Comparison of ENCODE assay signal across 8 cellular contexts in the genomic region with DNA sequence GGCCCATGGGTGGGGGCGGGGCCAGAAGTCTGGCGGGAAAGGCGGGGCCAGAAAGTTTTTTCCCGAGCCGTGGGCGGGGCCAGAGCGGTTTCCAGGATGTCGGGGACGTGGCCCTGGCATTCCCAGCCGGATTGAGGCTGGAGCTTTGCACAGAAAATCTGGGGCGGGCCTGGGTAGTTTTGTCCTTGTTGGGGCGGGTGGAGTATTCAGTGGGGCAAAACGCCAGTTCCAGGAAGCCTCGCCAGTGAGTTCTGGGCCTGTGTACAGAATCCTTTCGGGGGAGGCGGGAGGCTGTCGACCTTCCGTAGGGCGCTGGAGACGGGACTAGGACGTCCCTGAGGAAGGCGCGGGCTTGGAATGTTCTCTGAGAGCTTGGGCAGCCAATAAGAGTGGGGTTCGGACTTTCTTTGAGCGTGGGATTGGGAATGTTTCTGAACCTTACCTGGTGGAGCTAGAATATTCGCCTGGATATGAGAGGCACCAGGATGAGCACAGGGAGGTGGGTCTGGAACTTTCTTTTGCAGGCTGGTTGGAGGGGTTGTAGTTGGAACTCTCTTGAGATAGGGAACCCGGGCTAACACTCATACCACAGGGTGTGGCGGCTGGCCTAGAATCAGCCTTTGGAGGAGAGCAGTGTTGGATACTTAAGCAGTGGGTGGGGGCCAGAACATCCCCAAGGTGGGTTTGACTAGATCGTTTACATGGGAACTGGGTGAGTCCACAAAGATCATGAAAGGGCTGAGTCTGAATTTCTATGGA. TPM values are rescaled to one million over a fixed set of nuclear protein-coding genes. Genes with fewer than 3 reads are reported as not detected.
A peak's percentile ranks its signal among the peaks of the same experiment; 100 is the strongest.
DNase-seq lines count a peak whose midpoint lies in the region; ATAC-seq and TF ChIP-seq lines count a peak whose summit lies in the region.

No MANE protein-coding gene starts in this region.

- H3K9me3 Mint-ChIP-seq in osteocyte (ENCODE audit: unreplicated experiment), result no peaks in the 10 kb centered on the region

- H3K4me1 Mint-ChIP-seq in osteocyte (ENCODE audit: unreplicated experiment), result peaks cover 49% of the 10 kb centered on the region

- WGBS in esophagus, 2 donors, result 4 to 6% methylated on average over 29 of the region's 29 CpGs

- peaks cover 33% of the 10 kb centered on the region for H3K36me3 Mint-ChIP-seq in osteocyte (ENCODE audit: unreplicated experiment)

- H3K4me3 ChIP-seq in esophagus (ENCODE audit: low read depth in 1 of 2, low read length in 2 of 2), result peak overlapping the region; percentile 31 to 51

- ATAC-seq in GM21390 (IDR thresholded peaks at IDR 0.05; ENCODE audit: unreplicated experiment) (peak; percentile 2), GM21723 (IDR thresholded peaks at IDR 0.05; ENCODE audit: unreplicated experiment) (no peak)

- peak overlapping the region; percentile 97 for H3K27ac Mint-ChIP-seq in osteocyte (ENCODE audit: unreplicated experiment)

- peaks cover 11 to 30% of the 10 kb centered on the region in 2 donors for H3K36me3 ChIP-seq in esophagus (ENCODE audit: control insufficient read depth in 2 of 2, insufficient read depth in 2 of 2, low read length in 1 of 2)

- CTCF ChIA-PET in RWPE1 (lab: Yijun Ruan, JAX), result interaction anchor here (0.5 kb wide), 1 partner anchor 87 kb away, joined by 3 read pairs; no protein-coding TSS in a partner anchor

- POLR2A ChIA-PET in RWPE1 (lab: Yijun Ruan, JAX; ENCODE audit: low non-redundant PET), result interaction anchor here (1.2 kb wide), 1 partner anchor 16 kb away, joined by 6 read pairs; no protein-coding TSS in a partner anchor

- H3K27ac ChIP-seq in RWPE1 (peak overlapping the region; percentile 98), esophagus (ENCODE audit: low read depth in 2 of 2, low read length in 1 of 2) (peak overlapping the region; percentile 93 to 98)

- H3K27me3 Mint-ChIP-seq in osteocyte (ENCODE audit: unreplicated experiment), result no peaks in the 10 kb centered on the region

- DNase-seq in RWPE1 (ENCODE audit: low spot score) (no peak), osteocyte (ENCODE audit: extremely low spot score, unreplicated experiment) (no peak), HuH-7 (ENCODE audit: low spot score) (no peak), UCSD-AML1 (lab: John Stamatoyannopoulos, UW; ENCODE audit: unreplicated experiment) (no peak), SIG-M5 treated with dmso at 0.1 percent for 504 hours (lab: John Stamatoyannopoulos, UW; ENCODE audit: unreplicated experiment) (no peak)

- peaks cover 0 to 16% of the 10 kb centered on the region in 2 donors for H3K4me1 ChIP-seq in esophagus (ENCODE audit: control insufficient read depth in 2 of 2, insufficient read depth in 2 of 2, low read length in 1 of 2)

- H3K27me3 ChIP-seq in esophagus (ENCODE audit: control insufficient read depth in 1 of 2, insufficient read depth in 2 of 2, low read length in 2 of 2), result no peaks in the 10 kb centered on the region

- H3K9me3 ChIP-seq in esophagus (ENCODE audit: control insufficient read depth in 2 of 2, insufficient read depth in 1 of 2, low read depth in 1 of 2, low read length in 1 of 2), result no peaks in the 10 kb centered on the region

- H3K4me3 Mint-ChIP-seq in osteocyte (ENCODE audit: unreplicated experiment), result peak overlapping the region; percentile 86

- TF ChIP-seq CTCF in RWPE1 (conservative IDR thresholded peaks at IDR 0.05; ENCODE audit: low read depth), result no peak
- no peak for TF ChIP-seq CTCF in osteocyte (IDR thresholded peaks at IDR 0.05)

RNA-seq across cellular contexts. Expression of a gene that starts 1.3 kb away (rescaled TPM):
- 10 to 100 TPM; 12.9 to 22.2 TPM for polyA plus RNA-seq in esophagus
- total RNA-seq in osteocyte, result 34.6 and 35.1 TPM in 2 replicates

RNA-seq across cellular contexts. Expression of a gene that starts 17.1 kb away (rescaled TPM):
- polyA plus RNA-seq in esophagus, result 1 to 10 TPM; 5.6 to 7.4 TPM
- 16.7 and 17.4 TPM in 2 replicates for total RNA-seq in osteocyte

RNA-seq across cellular contexts. Expression of a gene that starts 26.6 kb away (rescaled TPM):
- 1 to 10 TPM; 1.4 to 1.8 TPM for polyA plus RNA-seq in esophagus
- total RNA-seq in osteocyte, result 27.9 and 34.3 TPM in 2 replicates

RNA-seq across cellular contexts. Expression of a gene that starts 52.1 kb away (rescaled TPM):
- under 1 TPM; 0.71 to 0.96 TPM for polyA plus RNA-seq in esophagus
- 0.48 and 0.65 TPM in 2 replicates for total RNA-seq in osteocyte
